In the genomic region with DNA sequence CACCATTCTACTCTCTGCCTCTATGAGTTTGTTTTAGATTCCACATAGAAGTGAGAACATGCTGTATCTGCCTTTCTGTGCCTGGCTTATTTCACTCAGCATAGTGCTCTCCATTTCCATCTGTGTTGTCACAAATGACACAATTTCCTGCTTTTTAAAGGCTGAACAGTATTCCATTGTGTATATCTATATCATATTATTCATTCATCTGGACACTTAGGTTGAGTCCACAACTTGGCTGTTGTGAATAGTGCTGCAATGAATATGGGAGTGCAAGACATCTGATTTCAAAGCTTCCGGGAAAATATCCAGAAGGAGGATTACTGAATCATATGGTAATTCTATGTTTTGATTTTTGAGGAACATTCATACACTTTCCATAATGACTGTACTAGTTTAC, we compare ENCODE assay signal across 23 cellular contexts. TPM values are rescaled to one million over a fixed set of nuclear protein-coding genes. Genes with fewer than 3 reads are reported as not detected.
DNase-seq lines count a peak whose midpoint lies in the region; ATAC-seq and TF ChIP-seq lines count a peak whose summit lies in the region.
"Had no signal": no experiment of that assay in that cellular context is flagged by ENCODE, and none has a peak within 500 bp of the region (broad histone marks: within the 10 kb centered on the region; RNA-seq: fewer than 3 reads in every experiment).

No MANE protein-coding gene starts in this region.

- no peak overlapping the region for H3K4me3 Mint-ChIP-seq in activated CD8-positive, alpha-beta T cell treated with anti-CD3 and anti-CD28 coated beads for 36 hours
- no peak overlapping the region for H3K4me3 Mint-ChIP-seq in activated CD8-positive, alpha-beta T cell treated with anti-CD3 and anti-CD28 coated beads, Interleukin-2, amount 10 ng/mL, durations not matched to agents 7 days and 5 days
- H3K4me3 Mint-ChIP-seq: activated B cell treated with CpG ODN at 0.5 μM for 24 hours; activated CD4-positive, alpha-beta memory T cell treated with anti-CD3 and anti-CD28 coated beads, Interleukin-2, amount 10 ng/mL, durations not matched to agents 7 days and 5 days; activated naive CD8-positive, alpha-beta T cell treated with anti-CD3 and anti-CD28 coated beads for 36 hours; activated T-cell treated with anti-CD3 and anti-CD28 coated beads, Interleukin-2, amount 50 U/mL, for 4 hours; naive B cell; stimulated activated naive B cell treated with anti-CD40 and anti-IgM and Interleukin-4, amounts not matched to agents 10 μg/mL and 1 μg/mL and 100 μg/mL, for 72 hours had no signal

- no peak for TF ChIP-seq CTCF in activated CD8-positive, alpha-beta T cell treated with anti-CD3 and anti-CD28 coated beads for 36 hours (IDR thresholded peaks at IDR 0.05)
- no peak for TF ChIP-seq CTCF in fibroblast of pulmonary artery (IDR thresholded peaks at IDR 0.05; ENCODE audit: low read length, missing control alignments)

- H3K27ac Mint-ChIP-seq in activated CD8-positive, alpha-beta T cell treated with anti-CD3 and anti-CD28 coated beads for 36 hours, result peak overlapping the region; percentile 9
- H3K27ac Mint-ChIP-seq in activated CD8-positive, alpha-beta T cell treated with anti-CD3 and anti-CD28 coated beads, Interleukin-2, amount 10 ng/mL, durations not matched to agents 7 days and 5 days, result no peak overlapping the region
- H3K27ac Mint-ChIP-seq: activated B cell treated with CpG ODN at 0.5 μM for 24 hours; activated CD4-positive, alpha-beta memory T cell treated with anti-CD3 and anti-CD28 coated beads, Interleukin-2, amount 10 ng/mL, durations not matched to agents 7 days and 5 days; activated naive CD8-positive, alpha-beta T cell treated with anti-CD3 and anti-CD28 coated beads for 36 hours; stimulated activated naive B cell treated with anti-CD40 and anti-IgM and Interleukin-4, amounts not matched to agents 10 μg/mL and 1 μg/mL and 100 μg/mL, for 72 hours had no signal

- intact Hi-C loops in activated CD8-positive, alpha-beta T cell treated with anti-CD3 and anti-CD28 coated beads for 36 hours (cut with micrococcal nuclease), result no loop called here

- DNase-seq in activated CD8-positive, alpha-beta T cell treated with anti-CD3 and anti-CD28 coated beads for 36 hours, result no peak
- DNase-seq in activated CD8-positive, alpha-beta T cell treated with anti-CD3 and anti-CD28 coated beads, Interleukin-2, amount 10 ng/mL, durations not matched to agents 7 days and 5 days, result no peak
- DNase-seq in amniotic epithelial cell (ENCODE audit: low read depth), result peak; percentile 60
- DNase-seq in fibroblast of pulmonary artery (ENCODE audit: low read depth), result peak; percentile 81
- DNase-seq in stromal cell of bone marrow (ENCODE audit: low read depth), result peak; percentile 36
- DNase-seq in activated CD4-positive, alpha-beta T cell treated with anti-CD3 and anti-CD28 coated beads for 1 hour, result no peak
- no peak for DNase-seq in GOT3 (lab: John Stamatoyannopoulos, UW)
- DNase-seq: activated B cell treated with CpG ODN at 0.5 μM for 24 hours; activated CD4-positive, alpha-beta memory T cell treated with anti-CD3 and anti-CD28 coated beads, Interleukin-2, amount 10 ng/mL, durations not matched to agents 7 days and 5 days; activated naive CD8-positive, alpha-beta T cell treated with anti-CD3 and anti-CD28 coated beads for 36 hours; activated T-cell treated with anti-CD3 and anti-CD28 coated beads, Interleukin-2, amount 50 U/mL, for 4 hours; hypothalamus; naive B cell; NCI-H1417 treated with DMSO at 0.1 percent for 48 hours; OCI-M1; SIG-M5; stimulated activated naive B cell treated with anti-CD40 and anti-IgM and Interleukin-4, amounts not matched to agents 10 μg/mL and 1 μg/mL and 100 μg/mL, for 72 hours had no signal

- H3K4me3 ChIP-seq in fibroblast of pulmonary artery (replicated peaks; ENCODE audit: low read depth, low read length), result no peak overlapping the region
- H3K4me3 ChIP-seq: BLaER1 treated with 17β-estradiol and CSF1 and Interleukin-3, amounts not matched to agents 10 nM and 100 nM; breast epithelium; esophagus muscularis mucosa; tibial nerve had no signal

- no peaks in the 10 kb centered on the region for H3K9me3 Mint-ChIP-seq in activated CD8-positive, alpha-beta T cell treated with anti-CD3 and anti-CD28 coated beads for 36 hours
- no peaks in the 10 kb centered on the region for H3K9me3 Mint-ChIP-seq in activated CD8-positive, alpha-beta T cell treated with anti-CD3 and anti-CD28 coated beads, Interleukin-2, amount 10 ng/mL, durations not matched to agents 7 days and 5 days (ENCODE audit: insufficient read depth)
- H3K9me3 Mint-ChIP-seq: activated B cell treated with CpG ODN at 0.5 μM for 24 hours; activated CD4-positive, alpha-beta memory T cell treated with anti-CD3 and anti-CD28 coated beads, Interleukin-2, amount 10 ng/mL, durations not matched to agents 7 days and 5 days; activated naive CD8-positive, alpha-beta T cell treated with anti-CD3 and anti-CD28 coated beads for 36 hours; activated T-cell treated with anti-CD3 and anti-CD28 coated beads, Interleukin-2, amount 50 U/mL, for 4 hours; naive B cell; stimulated activated naive B cell treated with anti-CD40 and anti-IgM and Interleukin-4, amounts not matched to agents 10 μg/mL and 1 μg/mL and 100 μg/mL, for 72 hours had no signal

- no peak for ATAC-seq in activated CD8-positive, alpha-beta T cell treated with anti-CD3 and anti-CD28 coated beads for 36 hours
- no peak for ATAC-seq in activated CD8-positive, alpha-beta T cell treated with anti-CD3 and anti-CD28 coated beads, Interleukin-2, amount 10 ng/mL, durations not matched to agents 7 days and 5 days
- no peak for ATAC-seq in HG02798 (IDR thresholded peaks at IDR 0.05; ENCODE audit: poor library complexity, unreplicated experiment)
- ATAC-seq: activated T-cell treated with anti-CD3 and anti-CD28 coated beads, Interleukin-2, amount 50 U/mL, for 4 hours; sciatic nerve; stimulated activated naive B cell treated with anti-CD40 and anti-IgM and Interleukin-4, amounts not matched to agents 10 μg/mL and 1 μg/mL and 100 μg/mL, for 72 hours had no signal

- CTCF ChIA-PET in activated CD8-positive, alpha-beta T cell treated with anti-CD3 and anti-CD28 coated beads for 36 hours (lab: Charles Lee), result interaction anchor here (1.2 to 1.5 kb wide), 3 partner anchors 18 to 51 kb away, joined by 4 to 5 read pairs (median 5); a partner anchor contains a TSS
- CTCF ChIA-PET in activated CD8-positive, alpha-beta T cell treated with anti-CD3 and anti-CD28 coated beads, Interleukin-2, amount 10 ng/mL, durations not matched to agents 7 days and 5 days (lab: Charles Lee), result no interaction called here

- H3K27me3 Mint-ChIP-seq in activated CD8-positive, alpha-beta T cell treated with anti-CD3 and anti-CD28 coated beads for 36 hours, result no peaks in the 10 kb centered on the region
- H3K27me3 Mint-ChIP-seq in activated CD8-positive, alpha-beta T cell treated with anti-CD3 and anti-CD28 coated beads, Interleukin-2, amount 10 ng/mL, durations not matched to agents 7 days and 5 days (ENCODE audit: low read depth), result no peaks in the 10 kb centered on the region
- H3K27me3 Mint-ChIP-seq: activated B cell treated with CpG ODN at 0.5 μM for 24 hours; activated CD4-positive, alpha-beta memory T cell treated with anti-CD3 and anti-CD28 coated beads, Interleukin-2, amount 10 ng/mL, durations not matched to agents 7 days and 5 days; activated naive CD8-positive, alpha-beta T cell treated with anti-CD3 and anti-CD28 coated beads for 36 hours; naive B cell; stimulated activated naive B cell treated with anti-CD40 and anti-IgM and Interleukin-4, amounts not matched to agents 10 μg/mL and 1 μg/mL and 100 μg/mL, for 72 hours had no signal

- H3K36me3 Mint-ChIP-seq in activated CD8-positive, alpha-beta T cell treated with anti-CD3 and anti-CD28 coated beads for 36 hours (ENCODE audit: low read depth), result peaks cover 4% of the 10 kb centered on the region
- H3K36me3 Mint-ChIP-seq in activated CD8-positive, alpha-beta T cell treated with anti-CD3 and anti-CD28 coated beads, Interleukin-2, amount 10 ng/mL, durations not matched to agents 7 days and 5 days (ENCODE audit: low read depth), result peaks cover 6% of the 10 kb centered on the region
- H3K36me3 Mint-ChIP-seq: activated naive CD8-positive, alpha-beta T cell treated with anti-CD3 and anti-CD28 coated beads for 36 hours had no signal

- H3K4me1 Mint-ChIP-seq in activated CD8-positive, alpha-beta T cell treated with anti-CD3 and anti-CD28 coated beads for 36 hours (ENCODE audit: low read depth), result peaks cover 4% of the 10 kb centered on the region
- peaks cover 4% of the 10 kb centered on the region for H3K4me1 Mint-ChIP-seq in activated CD8-positive, alpha-beta T cell treated with anti-CD3 and anti-CD28 coated beads, Interleukin-2, amount 10 ng/mL, durations not matched to agents 7 days and 5 days (ENCODE audit: low read depth)
- H3K4me1 Mint-ChIP-seq: activated B cell treated with CpG ODN at 0.5 μM for 24 hours; activated CD4-positive, alpha-beta memory T cell treated with anti-CD3 and anti-CD28 coated beads, Interleukin-2, amount 10 ng/mL, durations not matched to agents 7 days and 5 days; activated naive CD8-positive, alpha-beta T cell treated with anti-CD3 and anti-CD28 coated beads for 36 hours; stimulated activated naive B cell treated with anti-CD40 and anti-IgM and Interleukin-4, amounts not matched to agents 10 μg/mL and 1 μg/mL and 100 μg/mL, for 72 hours had no signal

- POLR2A ChIA-PET in activated CD8-positive, alpha-beta T cell treated with anti-CD3 and anti-CD28 coated beads for 36 hours (lab: Charles Lee), result no interaction called here
- POLR2A ChIA-PET in activated CD8-positive, alpha-beta T cell treated with anti-CD3 and anti-CD28 coated beads, Interleukin-2, amount 10 ng/mL, durations not matched to agents 7 days and 5 days (lab: Charles Lee), result interaction anchor here (0.6 kb wide), 1 partner anchor 377 kb away, joined by 3 read pairs; no protein-coding TSS in a partner anchor

RNA-seq across cellular contexts. Expression of a gene that starts 20.1 kb away (rescaled TPM):
- 10 to 100 TPM; 36.8 to 41.5 TPM for total RNA-seq in activated CD8-positive, alpha-beta T cell treated with anti-CD3 and anti-CD28 coated beads for 36 hours
- total RNA-seq in activated CD8-positive, alpha-beta T cell treated with anti-CD3 and anti-CD28 coated beads, Interleukin-2, amount 10 ng/mL, durations not matched to agents 7 days and 5 days, result 10 to 100 TPM; 43.3 to 44.1 TPM

RNA-seq across cellular contexts. Expression of a gene that starts 33.0 kb away (rescaled TPM):
- 10 to 100 TPM; 30.1 to 33.2 TPM for total RNA-seq in activated CD8-positive, alpha-beta T cell treated with anti-CD3 and anti-CD28 coated beads for 36 hours
- total RNA-seq in activated CD8-positive, alpha-beta T cell treated with anti-CD3 and anti-CD28 coated beads, Interleukin-2, amount 10 ng/mL, durations not matched to agents 7 days and 5 days, result 10 to 100 TPM; 30.2 to 31.4 TPM

RNA-seq across cellular contexts. Expression of a gene that starts 33.7 kb away (rescaled TPM):
- 1 to 10 TPM; 4.4 to 4.7 TPM for total RNA-seq in activated CD8-positive, alpha-beta T cell treated with anti-CD3 and anti-CD28 coated beads for 36 hours
- 1 to 10 TPM; 1.6 to 1.7 TPM for total RNA-seq in activated CD8-positive, alpha-beta T cell treated with anti-CD3 and anti-CD28 coated beads, Interleukin-2, amount 10 ng/mL, durations not matched to agents 7 days and 5 days

Comparison
In these comparisons a context has a peak if more than half of its experiments do, and no peak if none do; other contexts are left out.
1. DNase-seq: peak in amniotic epithelial cell (single experiment), fibroblast of pulmonary artery (single experiment) and stromal cell of bone marrow (single experiment); none in activated CD8-positive, alpha-beta T cell treated with anti-CD3 and anti-CD28 coated beads for 36 hours (single experiment), activated CD8-positive, alpha-beta T cell treated with anti-CD3 and anti-CD28 coated beads, Interleukin-2, amount 10 ng/mL, durations not matched to agents 7 days and 5 days (single experiment), activated CD4-positive, alpha-beta T cell treated with anti-CD3 and anti-CD28 coated beads for 1 hour (single experiment) and GOT3 (single experiment).